8 cellular contexts compared by ENCODE assay signal in the genomic region with DNA sequence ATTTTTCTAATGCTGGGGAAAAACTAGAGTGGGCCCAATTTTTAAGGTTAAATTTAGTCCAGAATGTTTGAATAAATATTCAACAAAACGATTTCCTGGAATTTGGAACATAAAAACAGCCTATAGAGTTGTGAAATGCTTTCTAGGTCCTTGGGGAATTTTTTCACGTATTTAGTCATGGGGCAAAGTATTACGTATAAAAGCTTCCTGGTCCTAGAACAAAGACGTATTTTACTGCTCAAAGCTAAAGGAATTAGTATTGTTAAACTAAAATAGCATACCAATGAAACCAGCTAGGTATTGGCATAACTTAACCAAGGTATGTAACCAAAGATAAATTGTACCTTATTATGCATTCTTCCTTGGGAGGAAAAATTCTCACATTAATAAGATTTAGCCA. TPM values are rescaled to one million over a fixed set of nuclear protein-coding genes. Genes with fewer than 3 reads are reported as not detected.
DNase-seq lines count a peak whose midpoint lies in the region; ATAC-seq and TF ChIP-seq lines count a peak whose summit lies in the region.

No MANE protein-coding gene starts in this region.

- no peak overlapping the region for H2AFZ ChIP-seq in mammary epithelial cell (ENCODE audit: low read depth, low read length)

- peaks cover 2% of the 10 kb centered on the region for H3K27me3 Mint-ChIP-seq in HFFc6 (ENCODE audit: insufficient read depth)

- no peaks in the 10 kb centered on the region for H3K36me3 Mint-ChIP-seq in HFFc6 (ENCODE audit: low read depth)

- peak overlapping the region; percentile 91 for H3K9ac ChIP-seq in mammary epithelial cell (ENCODE audit: insufficient read depth, low read length)

- DNase-seq in A673 (ENCODE audit: low spot score) (peak; percentile 38), HFFc6 (no peak), mammary epithelial cell (peak; percentile 72), GM20000 (ENCODE audit: low spot score) (no peak), NCI-H2171 (lab: John Stamatoyannopoulos, UW) (no peak)
- DNase-seq in stimulated activated CD4-positive, alpha-beta T cell treated with anti-CD3 and anti-CD28 coated beads, Interleukin-1b, Interleukin-23, amount 100 ng/mL, for 48 hours = no peak

- dilution Hi-C loops in mammary epithelial cell (cut with HindIII; ENCODE audit: low sequenced_read_pairs) = no loop called here

- H3K36me3 ChIP-seq in A673 (ENCODE audit: insufficient read depth, low read length, poor library complexity, severe bottlenecking) = no peaks in the 10 kb centered on the region
- H3K36me3 ChIP-seq in mammary epithelial cell (ENCODE audit: insufficient read depth, low read length) = no peaks in the 10 kb centered on the region
- no peaks in the 10 kb centered on the region for H3K36me3 ChIP-seq in mesodermal cell (ENCODE audit: control insufficient read depth, insufficient read depth, low read length)

- H3K79me2 ChIP-seq in mammary epithelial cell (ENCODE audit: insufficient read depth, low read length) = peaks cover 62% of the 10 kb centered on the region

- no peaks in the 10 kb centered on the region for H3K9me3 ChIP-seq in A673 (ENCODE audit: low read depth, low read length, poor library complexity, severe bottlenecking)
- H3K9me3 ChIP-seq in mammary epithelial cell (replicated peaks; ENCODE audit: insufficient read depth, low read length) = no peaks in the 10 kb centered on the region
- no peaks in the 10 kb centered on the region for H3K9me3 ChIP-seq in mesodermal cell (ENCODE audit: control insufficient read depth, low read length)

- H3K27ac ChIP-seq in A673 (ENCODE audit: low read depth, low read length, poor library complexity, severe bottlenecking) (no peak overlapping the region), mammary epithelial cell (ENCODE audit: insufficient read depth, low read depth, low read length) (peak overlapping the region; percentile 86), mesodermal cell (ENCODE audit: low read depth, low read length, severe bottlenecking) (no peak overlapping the region)

- H3K4me1 Mint-ChIP-seq in HFFc6 (ENCODE audit: low read depth) = peaks cover 51% of the 10 kb centered on the region

- TF ChIP-seq CTCF in A673 (conservative IDR thresholded peaks at IDR 0.05; ENCODE audit: low read depth, low read length) (no peak), HFFc6 (IDR thresholded peaks at IDR 0.05) (no peak), mammary epithelial cell (conservative IDR thresholded peaks at IDR 0.05 in 1 of 2, IDR thresholded peaks at IDR 0.05 in 1 of 2; ENCODE audit: extremely low read depth in 1 of 2, insufficient read depth in 1 of 2, low read depth in 1 of 2, low read length in 2 of 2) (no peak), GM20000 (IDR thresholded peaks at IDR 0.05; ENCODE audit: extremely low read depth, missing control alignments) (no peak)

- CTCF ChIA-PET in A673 (lab: Charles Lee) = no interaction called here
- CTCF ChIA-PET in mammary epithelial cell (lab: Charles Lee; ENCODE audit: low non-redundant PET) = no interaction called here

- H3K4me1 ChIP-seq in A673 (ENCODE audit: insufficient read depth, low read length, poor library complexity, severe bottlenecking) (peaks cover 11% of the 10 kb centered on the region), mammary epithelial cell (ENCODE audit: insufficient read depth, low read length) (peaks cover 24% of the 10 kb centered on the region), mesodermal cell (ENCODE audit: control insufficient read depth, insufficient read depth, low read length, poor library complexity, severe bottlenecking) (peaks cover 4% of the 10 kb centered on the region)

- no peaks in the 10 kb centered on the region for H4K20me1 ChIP-seq in mammary epithelial cell (ENCODE audit: insufficient read depth, low read length)

- intact Hi-C loops in A673 (cut with micrococcal nuclease; ENCODE audit: unreplicated experiment) (no loop called here), mammary epithelial cell (cut with micrococcal nuclease) (loop anchor here (5.0 kb wide), 2 partner anchors 79 to 194 kb away; no protein-coding TSS in a partner anchor)

- no peak for ATAC-seq in HG03378 (IDR thresholded peaks at IDR 0.05; ENCODE audit: unreplicated experiment)

- no peaks in the 10 kb centered on the region for H3K27me3 ChIP-seq in A673 (replicated peaks; ENCODE audit: insufficient read depth, low read depth, low read length, poor library complexity)
- H3K27me3 ChIP-seq in mammary epithelial cell (ENCODE audit: insufficient read depth, low read length) = no peaks in the 10 kb centered on the region

- BruUV-seq in A673 (replicated peaks; lab: Mats Ljungman, UMichigan) (TSS peak; percentile 57), mammary epithelial cell (replicated peaks; lab: Mats Ljungman, UMichigan) (TSS peak; percentile 32)

- H3K27ac Mint-ChIP-seq in HFFc6 = peak overlapping the region; percentile 89

- H3K4me3 ChIP-seq in A673 (ENCODE audit: low read depth, low read length, poor library complexity, severe bottlenecking) (peak overlapping the region; percentile 69), mammary epithelial cell (replicated peaks in 1 of 3; ENCODE audit: insufficient read depth in 1 of 3, low read depth in 2 of 3, low read length in 3 of 3) (peak overlapping the region; percentile 61 to 80 (median 64)), mesodermal cell (ENCODE audit: extremely low read depth, insufficient read depth, low read length, poor library complexity, severe bottlenecking) (peak overlapping the region; percentile 72)

- H3K4me3 Mint-ChIP-seq in HFFc6 = peak overlapping the region; percentile 94

- no peaks in the 10 kb centered on the region for H3K9me3 Mint-ChIP-seq in HFFc6

- 0% methylated on average over 4 of the region's 4 CpGs for WGBS in mammary epithelial cell (ENCODE audit: low coverage, missing lambda C conversion rate)
- 67 to 100% methylated on average over 1 of the region's 4 CpGs for WGBS in mesodermal cell (ENCODE audit: insufficient coverage in 2 of 2), 2 experiments

- peak overlapping the region; percentile 97 for H3K4me2 ChIP-seq in mammary epithelial cell (ENCODE audit: insufficient read depth, low read depth, low read length)

- in situ Hi-C loops in mammary epithelial cell (cut with MboI; ENCODE audit: low sequenced_read_pairs in 2 of 2) = no loop called here

- POLR2A ChIA-PET in A673 (lab: Charles Lee; ENCODE audit: low non-redundant PET) = no interaction called here

RNA-seq across cellular contexts. Expression of gene SESTD1, which starts 1.6 kb away (rescaled TPM):
- total RNA-seq in A673 (2021) (26.9 and 38.0 TPM in 2 replicates), mammary epithelial cell (10 to 100 TPM; 20.7 to 32.1 TPM)
- 10 to 100 TPM; 19.7 to 26.6 (median 24.3) TPM for total RNA-seq in HFFc6 (2021; fragmentation: NEBNext Ultra II Directional; extraction: Animal tissue kit (Norgen Biotek cat#: 25700))
- polyA plus RNA-seq in mammary epithelial cell = 24.6 TPM
- polyA minus RNA-seq in mammary epithelial cell = 65.0 TPM
- 38.8 TPM for polyA plus RNA-seq in mesodermal cell (2013, experiment 1 of 2)
- polyA plus RNA-seq in mesodermal cell (2013, experiment 2 of 2) = 36.6 TPM

Comparison
In these comparisons a context has a peak if more than half of its experiments do, and no peak if none do; other contexts are left out.
1. DNase-seq: peak in A673 (single experiment) and mammary epithelial cell (single experiment); none in HFFc6 (single experiment), GM20000 (single experiment), NCI-H2171 (single experiment) and stimulated activated CD4-positive, alpha-beta T cell treated with anti-CD3 and anti-CD28 coated beads, Interleukin-1b, Interleukin-23, amount 100 ng/mL, for 48 hours (single experiment).
2. Peak in every context shown above with its lines, with median percentiles within 50 percentile points of each other: H3K4me3 ChIP-seq.